In genomic region chr2:178153878-178154277, GRCh38 we compare ENCODE assay signal across 1 cellular context. TPM values are rescaled to one million over a fixed set of nuclear protein-coding genes. Genes with fewer than 3 reads are reported as not detected.
"Had no signal": no experiment of that assay in that cellular context is flagged by ENCODE, and none has a peak within 500 bp of the region (broad histone marks: within the 10 kb centered on the region; RNA-seq: fewer than 3 reads in every experiment).

No MANE protein-coding gene starts in this region.

RNA-seq across cellular contexts. Expression of gene OSBPL6, which starts 40.4 kb away (rescaled TPM):
- polyA plus RNA-seq: immature natural killer cell had no signal
